In the genomic region with DNA sequence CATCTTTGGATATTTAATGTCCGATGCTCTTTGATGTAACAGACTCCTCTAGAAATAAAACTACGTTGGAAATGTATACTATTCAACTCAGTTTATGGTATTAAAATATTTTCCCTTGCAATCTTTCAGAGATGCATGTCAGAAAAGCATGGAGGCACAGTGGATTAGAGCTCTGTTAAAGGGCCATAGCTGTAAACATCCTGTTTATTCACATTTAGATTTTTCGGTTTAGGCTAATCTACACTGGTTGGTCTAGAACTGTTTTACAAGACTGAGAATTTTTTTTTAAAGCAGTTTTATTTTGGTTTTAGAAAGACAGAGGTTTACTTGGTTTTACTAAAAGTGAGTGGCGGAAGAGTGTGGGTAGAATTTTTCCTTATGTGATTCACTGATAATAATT, we compare ENCODE assay signal across 25 cellular contexts.
"Had no signal": no experiment of that assay in that cellular context is flagged by ENCODE, and none has a peak within 500 bp of the region (broad histone marks: within the 10 kb centered on the region; RNA-seq: fewer than 3 reads in every experiment).

No MANE protein-coding gene starts in this region.

- H3K27ac Mint-ChIP-seq: activated CD8-positive, alpha-beta T cell treated with anti-CD3 and anti-CD28 coated beads, Interleukin-2, amount 10 ng/mL, durations not matched to agents 7 days and 5 days; activated naive CD4-positive, alpha-beta T cell treated with anti-CD3 and anti-CD28 coated beads for 36 hours; activated naive CD8-positive, alpha-beta T cell treated with anti-CD3 and anti-CD28 coated beads for 36 hours; T-helper 1 cell treated with Interleukin-12 subunit alpha and Interleukin-12 subunit beta and Interleukin-4 antibody, amounts not matched to agents 30 μg/mL and 1 μg/mL, for 36 hours had no signal

- H3K27me3 ChIP-seq: brain microvascular endothelial cell, cardiac muscle cell, Peyer's patch, SJCRH30 had no signal

- H3K4me1 ChIP-seq: Peyer's patch, SJCRH30 had no signal

- H3K4me3 Mint-ChIP-seq: activated CD8-positive, alpha-beta T cell treated with anti-CD3 and anti-CD28 coated beads, Interleukin-2, amount 10 ng/mL, durations not matched to agents 7 days and 5 days; activated naive CD4-positive, alpha-beta T cell treated with anti-CD3 and anti-CD28 coated beads for 36 hours; activated naive CD8-positive, alpha-beta T cell treated with anti-CD3 and anti-CD28 coated beads for 36 hours; T-helper 1 cell treated with Interleukin-12 subunit alpha and Interleukin-12 subunit beta and Interleukin-4 antibody, amounts not matched to agents 30 μg/mL and 1 μg/mL, for 36 hours had no signal

- H3K9me3 Mint-ChIP-seq: activated naive CD4-positive, alpha-beta T cell treated with anti-CD3 and anti-CD28 coated beads for 36 hours; activated naive CD8-positive, alpha-beta T cell treated with anti-CD3 and anti-CD28 coated beads for 36 hours; T-helper 1 cell treated with Interleukin-12 subunit alpha and Interleukin-12 subunit beta and Interleukin-4 antibody, amounts not matched to agents 30 μg/mL and 1 μg/mL, for 36 hours had no signal

- H3K27me3 Mint-ChIP-seq: activated naive CD8-positive, alpha-beta T cell treated with anti-CD3 and anti-CD28 coated beads for 36 hours had no signal

- H3K27ac ChIP-seq: brain microvascular endothelial cell, cardiac muscle cell, Peyer's patch, RWPE1, SJCRH30 had no signal

- H3K4me3 ChIP-seq: cardiac muscle cell, Peyer's patch, SJCRH30 had no signal

- DNase-seq: activated CD4-positive, alpha-beta T cell treated with anti-CD3 and anti-CD28 coated beads for 48 hours; activated CD4-positive, alpha-beta T cell treated with anti-CD3 and anti-CD28 coated beads, Interleukin-2, amount 50 U/mL, for 4 hours; activated CD4-positive, CD25-positive, alpha-beta regulatory T cell treated with anti-CD3 and anti-CD28 coated beads, Interleukin-2, amount 50 U/mL, for 72 hours; activated CD8-positive, alpha-beta memory T cell treated with anti-CD3 and anti-CD28 coated beads, Interleukin-2, amount 50 U/mL, for 48 hours; activated CD8-positive, alpha-beta T cell treated with anti-CD3 and anti-CD28 coated beads, Interleukin-2, amount 10 ng/mL, durations not matched to agents 7 days and 5 days; activated gamma-delta T cell; activated naive CD4-positive, alpha-beta T cell treated with anti-CD3 and anti-CD28 coated beads for 36 hours; activated naive CD8-positive, alpha-beta T cell treated with anti-CD3 and anti-CD28 coated beads for 36 hours; activated T-cell treated with anti-CD3 and anti-CD28 coated beads, Interleukin-2, amount 50 U/mL, for 1 hour; brain microvascular endothelial cell; KBM-7; NCI-H1092; NCI-H1436; NCI-H1694 treated with DMSO at 0.1 percent for 48 hours; NCI-H2029 treated with DMSO at 0.1 percent for 48 hours; NCI-H510A treated with DMSO at 0.1 percent for 48 hours; NCI-H69; NK-92 treated with Interleukin-12 subunit alpha and Interleukin-12 subunit beta, amount 100 ng/mL, for 24 hours; Peyer's patch; Right ventricle myocardium superior; SJCRH30; SW 1271 had no signal

- H3K9me3 ChIP-seq: Peyer's patch, SJCRH30 had no signal

- H3K4me1 Mint-ChIP-seq: activated naive CD8-positive, alpha-beta T cell treated with anti-CD3 and anti-CD28 coated beads for 36 hours had no signal

- H3K36me3 ChIP-seq: brain microvascular endothelial cell, cardiac muscle cell, Peyer's patch, SJCRH30 had no signal
